ENCODE assay signal across 14 cellular contexts in genomic region chr18:24112874-24113615, GRCh38. TPM values are rescaled to one million over a fixed set of nuclear protein-coding genes. Genes with fewer than 3 reads are reported as not detected.
DNase-seq lines count a peak whose midpoint lies in the region; ATAC-seq and TF ChIP-seq lines count a peak whose summit lies in the region.
"Had no signal": no experiment of that assay in that cellular context is flagged by ENCODE, and none has a peak within 500 bp of the region (broad histone marks: within the 10 kb centered on the region; RNA-seq: fewer than 3 reads in every experiment).

No MANE protein-coding gene starts in this region.

- H3K9me3 ChIP-seq in endocrine pancreas (ENCODE audit: control insufficient read depth, low read length) = no peaks in the 10 kb centered on the region
- H3K9me3 ChIP-seq in stomach = no peaks in the 10 kb centered on the region
- H3K9me3 ChIP-seq: SJSA1 had no signal

- H3K27ac ChIP-seq in stomach = no peak overlapping the region
- H3K27ac ChIP-seq: SJSA1 had no signal

- peak overlapping the region; percentile 1 for H3K4me3 ChIP-seq in endocrine pancreas (ENCODE audit: control insufficient read depth, insufficient read depth, low read length)
- H3K4me3 ChIP-seq in stomach = no peak overlapping the region
- H3K4me3 ChIP-seq: SJSA1 had no signal

- DNase-seq in activated CD4-positive, alpha-beta T cell treated with anti-CD3 and anti-CD28 coated beads for 4 hours = peak; percentile 8 to 9
- no peak for DNase-seq in activated CD4-positive, alpha-beta T cell treated with anti-CD3 and anti-CD28 coated beads, Interleukin-2, amount 50 U/mL, for 1 hour
- DNase-seq in NCI-H774 (lab: John Stamatoyannopoulos, UW) = peak; percentile 7
- DNase-seq in renal cortical epithelial cell (ENCODE audit: low read depth) = peak; percentile 78
- no peak for DNase-seq in activated gamma-delta T cell treated with Interleukin-2 at 50 U/mL for 16 hours
- DNase-seq in stomach = no peak
- DNase-seq: activated CD8-positive, alpha-beta memory T cell treated with anti-CD3 and anti-CD28 coated beads, Interleukin-2, amount 50 U/mL, for 4 hours; left colon; NCI-H1048; retina; stimulated activated CD8-positive, alpha-beta memory T cell treated with anti-CD3 and anti-CD28 coated beads, Interleukin-4, amount 100 ng/mL, for 48 hours had no signal

- H3K9ac ChIP-seq in endocrine pancreas (ENCODE audit: control insufficient read depth, insufficient read depth, low read length) = no peak overlapping the region

- TF ChIP-seq CTCF in stomach (IDR thresholded peaks at IDR 0.05) = no peak

- H3K27me3 ChIP-seq in endocrine pancreas (ENCODE audit: control insufficient read depth, insufficient read depth, low read length) (no peaks in the 10 kb centered on the region), stomach (no peaks in the 10 kb centered on the region)
- H3K27me3 ChIP-seq: SJSA1 had no signal

- no peak for TF ChIP-seq EP300 in stomach (IDR thresholded peaks at IDR 0.05)

- no peak for TF ChIP-seq POLR2A in stomach (IDR thresholded peaks at IDR 0.05)

- H3K4me1 ChIP-seq in endocrine pancreas (ENCODE audit: control insufficient read depth, insufficient read depth, low read length) (peaks cover 3% of the 10 kb centered on the region), stomach (peaks cover 0 to 21% (median 2%) of the 10 kb centered on the region in 4 donors)
- H3K4me1 ChIP-seq: SJSA1 had no signal

- no peaks in the 10 kb centered on the region for H3K36me3 ChIP-seq in endocrine pancreas (ENCODE audit: control insufficient read depth, insufficient read depth, low read length)
- peaks cover 0 to 19% (median 18%) of the 10 kb centered on the region in 4 donors for H3K36me3 ChIP-seq in stomach
- H3K36me3 ChIP-seq: SJSA1 had no signal

- intact Hi-C loops in stomach (cut with DNase I; ENCODE audit: low total_unique reads) = loop anchor here (10.0 kb wide), 1 partner anchor 178 kb away; no protein-coding TSS in a partner anchor

- no peak for ATAC-seq in HG03108 (IDR thresholded peaks at IDR 0.05; ENCODE audit: unreplicated experiment)
- ATAC-seq: left colon had no signal

- WGBS in stomach, 5 donors = 59 to 87% (median 79%) methylated on average over 14 to 15 of the region's 15 CpGs

RNA-seq across cellular contexts. Expression of gene CABYR, which starts 25.8 kb away (rescaled TPM):
- total RNA-seq in renal cortical epithelial cell (4.5 and 9.2 TPM in 2 replicates), stomach (1 to 10 TPM in 2 of 5 donors, under 1 TPM in 1, not detected in 2; 0.73 to 9.4 (median 4.7) TPM)
- 1 to 10 TPM in 2 of 3 donors, not detected in 1; 1.1 to 2.6 TPM for polyA plus RNA-seq in stomach

Comparison
In these comparisons a context has a peak if more than half of its experiments do, and no peak if none do; other contexts are left out.
1. DNase-seq: peak in activated CD4-positive, alpha-beta T cell treated with anti-CD3 and anti-CD28 coated beads for 4 hours (2 of 2), NCI-H774 (single experiment) and renal cortical epithelial cell (single experiment); none in activated CD4-positive, alpha-beta T cell treated with anti-CD3 and anti-CD28 coated beads, Interleukin-2, amount 50 U/mL, for 1 hour (single experiment), activated gamma-delta T cell treated with Interleukin-2 at 50 U/mL for 16 hours (single experiment) and stomach (single experiment).